1 cellular context compared by ENCODE assay signal in the genomic region with DNA sequence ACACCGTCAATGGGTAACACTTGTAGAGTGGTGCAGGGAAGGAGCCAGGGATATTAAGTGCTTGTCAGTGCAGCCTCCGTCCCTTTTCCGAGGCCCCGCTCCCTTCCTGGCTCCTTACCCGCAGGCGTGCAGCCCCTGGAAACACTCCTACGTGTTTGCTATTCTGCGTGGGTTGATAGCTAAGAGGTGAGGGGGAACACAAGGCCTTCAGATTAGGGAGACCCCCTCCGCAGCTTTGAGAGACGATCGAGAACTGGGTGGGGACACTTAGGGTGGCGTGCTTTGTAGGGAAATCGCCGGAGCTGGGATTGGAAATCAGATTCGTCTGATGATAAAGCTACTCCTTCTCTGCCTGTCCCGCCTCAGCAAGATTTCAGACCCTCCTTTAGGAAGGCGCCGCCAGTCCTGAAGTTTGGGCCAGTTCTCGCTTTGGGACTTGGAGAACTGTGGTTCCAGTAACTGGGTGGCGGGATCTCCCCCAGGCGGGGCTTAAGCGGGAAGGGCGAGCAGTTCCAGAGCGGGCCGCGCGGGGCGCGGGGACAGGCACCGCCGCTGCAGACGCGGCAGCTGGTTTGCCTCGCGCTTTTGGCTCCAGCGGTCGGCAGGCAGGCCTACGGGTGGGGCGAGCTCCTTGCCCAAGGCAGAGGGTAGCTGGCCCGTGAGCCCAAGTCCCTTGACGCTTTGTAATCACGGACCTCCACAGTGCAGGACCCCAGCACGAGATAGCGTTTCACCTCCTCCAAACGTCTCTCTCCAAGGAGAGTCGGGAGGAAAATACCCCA.
TF ChIP-seq lines count a peak whose summit lies in the region.

No MANE protein-coding gene starts in this region.

TF ChIP-seq in HepG2, 621 proteins besides CTCF, POLR2A, EP300 and RAD21 (continued from another document and continues in another):
- TF ChIP-seq, protein P1, sequence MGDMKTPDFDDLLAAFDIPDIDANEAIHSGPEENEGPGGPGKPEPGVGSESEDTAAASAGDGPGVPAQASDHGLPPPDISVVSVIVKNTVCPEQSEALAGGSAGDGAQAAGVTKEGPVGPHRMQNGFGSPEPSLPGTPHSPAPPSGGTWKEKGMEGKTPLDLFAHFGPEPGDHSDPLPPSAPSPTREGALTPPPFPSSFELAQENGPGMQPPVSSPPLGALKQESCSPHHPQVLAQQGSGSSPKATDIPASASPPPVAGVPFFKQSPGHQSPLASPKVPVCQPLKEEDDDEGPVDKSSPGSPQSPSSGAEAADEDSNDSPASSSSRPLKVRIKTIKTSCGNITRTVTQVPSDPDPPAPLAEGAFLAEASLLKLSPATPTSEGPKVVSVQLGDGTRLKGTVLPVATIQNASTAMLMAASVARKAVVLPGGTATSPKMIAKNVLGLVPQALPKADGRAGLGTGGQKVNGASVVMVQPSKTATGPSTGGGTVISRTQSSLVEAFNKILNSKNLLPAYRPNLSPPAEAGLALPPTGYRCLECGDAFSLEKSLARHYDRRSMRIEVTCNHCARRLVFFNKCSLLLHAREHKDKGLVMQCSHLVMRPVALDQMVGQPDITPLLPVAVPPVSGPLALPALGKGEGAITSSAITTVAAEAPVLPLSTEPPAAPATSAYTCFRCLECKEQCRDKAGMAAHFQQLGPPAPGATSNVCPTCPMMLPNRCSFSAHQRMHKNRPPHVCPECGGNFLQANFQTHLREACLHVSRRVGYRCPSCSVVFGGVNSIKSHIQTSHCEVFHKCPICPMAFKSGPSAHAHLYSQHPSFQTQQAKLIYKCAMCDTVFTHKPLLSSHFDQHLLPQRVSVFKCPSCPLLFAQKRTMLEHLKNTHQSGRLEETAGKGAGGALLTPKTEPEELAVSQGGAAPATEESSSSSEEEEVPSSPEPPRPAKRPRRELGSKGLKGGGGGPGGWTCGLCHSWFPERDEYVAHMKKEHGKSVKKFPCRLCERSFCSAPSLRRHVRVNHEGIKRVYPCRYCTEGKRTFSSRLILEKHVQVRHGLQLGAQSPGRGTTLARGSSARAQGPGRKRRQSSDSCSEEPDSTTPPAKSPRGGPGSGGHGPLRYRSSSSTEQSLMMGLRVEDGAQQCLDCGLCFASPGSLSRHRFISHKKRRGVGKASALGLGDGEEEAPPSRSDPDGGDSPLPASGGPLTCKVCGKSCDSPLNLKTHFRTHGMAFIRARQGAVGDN (CRISPR knock-in tag; IDR thresholded peaks at IDR 0.05), result peak; percentile 83
- TF ChIP-seq ZNF766 (CRISPR knock-in tag; IDR thresholded peaks at IDR 0.05; ENCODE audit: borderline replicate concordance) (0 out of 2 replicates have a peak, but pooled peaks have one; percentile 57), RELA (CRISPR knock-in tag; IDR thresholded peaks at IDR 0.05) (no peak), MIER2 (CRISPR knock-in tag; IDR thresholded peaks at IDR 0.05) (peak; percentile 80), ZNF781 (CRISPR knock-in tag; IDR thresholded peaks at IDR 0.05; ENCODE audit: borderline replicate concordance, not compliant biosample characterization) (no peak), NFKB2 (CRISPR knock-in tag; IDR thresholded peaks at IDR 0.05; ENCODE audit: borderline replicate concordance) (peak; percentile 68; the same call in 1 of the 2 replicates), ZKSCAN1 (IDR thresholded peaks at IDR 0.05; ENCODE audit: low read length) (peak; percentile 34; the same call in 1 of the 2 replicates), ZIK1 (CRISPR knock-in tag; IDR thresholded peaks at IDR 0.05; ENCODE audit: borderline replicate concordance, low read depth) (no peak), ZNF205 (CRISPR knock-in tag; IDR thresholded peaks at IDR 0.05) (no peak), GZF1 (CRISPR knock-in tag; IDR thresholded peaks at IDR 0.05) (no peak), ZNF333 (CRISPR knock-in tag; IDR thresholded peaks at IDR 0.05; ENCODE audit: borderline replicate concordance) (no peak), MBNL3 (CRISPR knock-in tag; conservative IDR thresholded peaks at IDR 0.05) (no peak), SMYD3 (CRISPR knock-in tag; IDR thresholded peaks at IDR 0.05) (no peak), FIP1L1 (IDR thresholded peaks at IDR 0.05; ENCODE audit: borderline replicate concordance, insufficient read depth, low read depth, low read length) (no peak), ZNF747 (CRISPR knock-in tag; IDR thresholded peaks at IDR 0.05; ENCODE audit: borderline replicate concordance) (no peak; the same call in 1 of the 2 replicates), MXI1 (IDR thresholded peaks at IDR 0.05; ENCODE audit: borderline replicate concordance, low read depth, low read length) (no peak), KLF9 (CRISPR knock-in tag; IDR thresholded peaks at IDR 0.05; ENCODE audit: low read depth) (no peak), PHF8 (CRISPR knock-in tag; IDR thresholded peaks at IDR 0.05) (no peak), ZNF713 (CRISPR knock-in tag; IDR thresholded peaks at IDR 0.05) (no peak), PCBP1 (IDR thresholded peaks at IDR 0.05; ENCODE audit: borderline replicate concordance, low read depth, low read length) (no peak), ZNF788 (CRISPR knock-in tag; IDR thresholded peaks at IDR 0.05; ENCODE audit: borderline replicate concordance) (peak; percentile 73; the same call in 1 of the 2 replicates), ZNF777 (CRISPR knock-in tag; IDR thresholded peaks at IDR 0.05) (no peak), JUND (CRISPR knock-in tag; IDR thresholded peaks at IDR 0.05) (no peak), NCOA2 (CRISPR knock-in tag; IDR thresholded peaks at IDR 0.05) (no peak), ZNF282 (IDR thresholded peaks at IDR 0.05; ENCODE audit: partially characterized antibody) (no peak), SNAI1 (CRISPR knock-in tag; IDR thresholded peaks at IDR 0.05; ENCODE audit: borderline replicate concordance) (no peak)
- TF ChIP-seq, protein P2, sequence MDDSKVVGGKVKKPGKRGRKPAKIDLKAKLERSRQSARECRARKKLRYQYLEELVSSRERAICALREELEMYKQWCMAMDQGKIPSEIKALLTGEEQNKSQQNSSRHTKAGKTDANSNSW (CRISPR knock-in tag; IDR thresholded peaks at IDR 0.05; ENCODE audit: borderline replicate concordance), result no peak
- TF ChIP-seq, protein P3, sequence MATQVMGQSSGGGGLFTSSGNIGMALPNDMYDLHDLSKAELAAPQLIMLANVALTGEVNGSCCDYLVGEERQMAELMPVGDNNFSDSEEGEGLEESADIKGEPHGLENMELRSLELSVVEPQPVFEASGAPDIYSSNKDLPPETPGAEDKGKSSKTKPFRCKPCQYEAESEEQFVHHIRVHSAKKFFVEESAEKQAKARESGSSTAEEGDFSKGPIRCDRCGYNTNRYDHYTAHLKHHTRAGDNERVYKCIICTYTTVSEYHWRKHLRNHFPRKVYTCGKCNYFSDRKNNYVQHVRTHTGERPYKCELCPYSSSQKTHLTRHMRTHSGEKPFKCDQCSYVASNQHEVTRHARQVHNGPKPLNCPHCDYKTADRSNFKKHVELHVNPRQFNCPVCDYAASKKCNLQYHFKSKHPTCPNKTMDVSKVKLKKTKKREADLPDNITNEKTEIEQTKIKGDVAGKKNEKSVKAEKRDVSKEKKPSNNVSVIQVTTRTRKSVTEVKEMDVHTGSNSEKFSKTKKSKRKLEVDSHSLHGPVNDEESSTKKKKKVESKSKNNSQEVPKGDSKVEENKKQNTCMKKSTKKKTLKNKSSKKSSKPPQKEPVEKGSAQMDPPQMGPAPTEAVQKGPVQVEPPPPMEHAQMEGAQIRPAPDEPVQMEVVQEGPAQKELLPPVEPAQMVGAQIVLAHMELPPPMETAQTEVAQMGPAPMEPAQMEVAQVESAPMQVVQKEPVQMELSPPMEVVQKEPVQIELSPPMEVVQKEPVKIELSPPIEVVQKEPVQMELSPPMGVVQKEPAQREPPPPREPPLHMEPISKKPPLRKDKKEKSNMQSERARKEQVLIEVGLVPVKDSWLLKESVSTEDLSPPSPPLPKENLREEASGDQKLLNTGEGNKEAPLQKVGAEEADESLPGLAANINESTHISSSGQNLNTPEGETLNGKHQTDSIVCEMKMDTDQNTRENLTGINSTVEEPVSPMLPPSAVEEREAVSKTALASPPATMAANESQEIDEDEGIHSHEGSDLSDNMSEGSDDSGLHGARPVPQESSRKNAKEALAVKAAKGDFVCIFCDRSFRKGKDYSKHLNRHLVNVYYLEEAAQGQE (IDR thresholded peaks at IDR 0.05; ENCODE audit: borderline replicate concordance in 1 of 2, low read depth in 1 of 2, low read length in 2 of 2), result peak; percentile 5 to 63; a peak in 2 of 4 replicates
- TF ChIP-seq, protein P4, sequence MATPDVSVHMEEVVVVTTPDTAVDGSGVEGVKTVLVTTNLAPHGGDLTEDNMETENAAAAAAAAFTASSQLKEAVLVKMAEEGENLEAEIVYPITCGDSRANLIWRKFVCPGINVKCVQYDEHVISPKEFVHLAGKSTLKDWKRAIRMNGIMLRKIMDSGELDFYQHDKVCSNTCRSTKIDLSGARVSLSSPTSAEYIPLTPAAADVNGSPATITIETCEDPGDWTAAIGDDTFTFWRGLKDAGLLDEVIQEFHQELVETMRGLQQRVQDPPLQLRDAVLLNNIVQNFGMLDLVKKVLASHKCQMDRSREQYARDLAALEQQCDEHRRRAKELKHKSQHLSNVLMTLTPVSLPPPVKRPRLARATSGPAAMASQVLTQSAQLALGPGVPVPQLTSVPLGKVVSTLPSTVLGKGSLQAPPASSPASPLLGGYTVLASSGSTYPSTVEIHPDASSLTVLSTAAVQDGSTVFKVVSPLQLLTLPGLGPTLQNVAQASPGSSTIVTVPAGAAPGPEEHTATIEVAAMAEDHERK (CRISPR knock-in tag; IDR thresholded peaks at IDR 0.05; ENCODE audit: low read depth), result no peak
- TF ChIP-seq, protein P5, sequence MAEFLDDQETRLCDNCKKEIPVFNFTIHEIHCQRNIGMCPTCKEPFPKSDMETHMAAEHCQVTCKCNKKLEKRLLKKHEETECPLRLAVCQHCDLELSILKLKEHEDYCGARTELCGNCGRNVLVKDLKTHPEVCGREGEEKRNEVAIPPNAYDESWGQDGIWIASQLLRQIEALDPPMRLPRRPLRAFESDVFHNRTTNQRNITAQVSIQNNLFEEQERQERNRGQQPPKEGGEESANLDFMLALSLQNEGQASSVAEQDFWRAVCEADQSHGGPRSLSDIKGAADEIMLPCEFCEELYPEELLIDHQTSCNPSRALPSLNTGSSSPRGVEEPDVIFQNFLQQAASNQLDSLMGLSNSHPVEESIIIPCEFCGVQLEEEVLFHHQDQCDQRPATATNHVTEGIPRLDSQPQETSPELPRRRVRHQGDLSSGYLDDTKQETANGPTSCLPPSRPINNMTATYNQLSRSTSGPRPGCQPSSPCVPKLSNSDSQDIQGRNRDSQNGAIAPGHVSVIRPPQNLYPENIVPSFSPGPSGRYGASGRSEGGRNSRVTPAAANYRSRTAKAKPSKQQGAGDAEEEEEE (CRISPR knock-in tag; IDR thresholded peaks at IDR 0.05; ENCODE audit: borderline replicate concordance), result no peak
- TF ChIP-seq, protein P6, sequence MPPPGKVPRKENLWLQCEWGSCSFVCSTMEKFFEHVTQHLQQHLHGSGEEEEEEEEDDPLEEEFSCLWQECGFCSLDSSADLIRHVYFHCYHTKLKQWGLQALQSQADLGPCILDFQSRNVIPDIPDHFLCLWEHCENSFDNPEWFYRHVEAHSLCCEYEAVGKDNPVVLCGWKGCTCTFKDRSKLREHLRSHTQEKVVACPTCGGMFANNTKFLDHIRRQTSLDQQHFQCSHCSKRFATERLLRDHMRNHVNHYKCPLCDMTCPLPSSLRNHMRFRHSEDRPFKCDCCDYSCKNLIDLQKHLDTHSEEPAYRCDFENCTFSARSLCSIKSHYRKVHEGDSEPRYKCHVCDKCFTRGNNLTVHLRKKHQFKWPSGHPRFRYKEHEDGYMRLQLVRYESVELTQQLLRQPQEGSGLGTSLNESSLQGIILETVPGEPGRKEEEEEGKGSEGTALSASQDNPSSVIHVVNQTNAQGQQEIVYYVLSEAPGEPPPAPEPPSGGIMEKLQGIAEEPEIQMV (CRISPR knock-in tag; IDR thresholded peaks at IDR 0.05; ENCODE audit: low read depth), result no peak
- TF ChIP-seq, protein P7, sequence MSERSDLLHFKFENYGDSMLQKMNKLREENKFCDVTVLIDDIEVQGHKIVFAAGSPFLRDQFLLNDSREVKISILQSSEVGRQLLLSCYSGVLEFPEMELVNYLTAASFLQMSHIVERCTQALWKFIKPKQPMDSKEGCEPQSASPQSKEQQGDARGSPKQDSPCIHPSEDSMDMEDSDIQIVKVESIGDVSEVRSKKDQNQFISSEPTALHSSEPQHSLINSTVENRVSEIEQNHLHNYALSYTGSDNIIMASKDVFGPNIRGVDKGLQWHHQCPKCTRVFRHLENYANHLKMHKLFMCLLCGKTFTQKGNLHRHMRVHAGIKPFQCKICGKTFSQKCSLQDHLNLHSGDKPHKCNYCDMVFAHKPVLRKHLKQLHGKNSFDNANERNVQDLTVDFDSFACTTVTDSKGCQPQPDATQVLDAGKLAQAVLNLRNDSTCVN (CRISPR knock-in tag; IDR thresholded peaks at IDR 0.05; ENCODE audit: borderline replicate concordance), result no peak
- TF ChIP-seq, protein P8, sequence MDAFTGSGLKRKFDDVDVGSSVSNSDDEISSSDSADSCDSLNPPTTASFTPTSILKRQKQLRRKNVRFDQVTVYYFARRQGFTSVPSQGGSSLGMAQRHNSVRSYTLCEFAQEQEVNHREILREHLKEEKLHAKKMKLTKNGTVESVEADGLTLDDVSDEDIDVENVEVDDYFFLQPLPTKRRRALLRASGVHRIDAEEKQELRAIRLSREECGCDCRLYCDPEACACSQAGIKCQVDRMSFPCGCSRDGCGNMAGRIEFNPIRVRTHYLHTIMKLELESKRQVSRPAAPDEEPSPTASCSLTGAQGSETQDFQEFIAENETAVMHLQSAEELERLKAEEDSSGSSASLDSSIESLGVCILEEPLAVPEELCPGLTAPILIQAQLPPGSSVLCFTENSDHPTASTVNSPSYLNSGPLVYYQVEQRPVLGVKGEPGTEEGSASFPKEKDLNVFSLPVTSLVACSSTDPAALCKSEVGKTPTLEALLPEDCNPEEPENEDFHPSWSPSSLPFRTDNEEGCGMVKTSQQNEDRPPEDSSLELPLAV (CRISPR knock-in tag; conservative IDR thresholded peaks at IDR 0.05; ENCODE audit: low read depth), result no peak
- TF ChIP-seq, protein P9, sequence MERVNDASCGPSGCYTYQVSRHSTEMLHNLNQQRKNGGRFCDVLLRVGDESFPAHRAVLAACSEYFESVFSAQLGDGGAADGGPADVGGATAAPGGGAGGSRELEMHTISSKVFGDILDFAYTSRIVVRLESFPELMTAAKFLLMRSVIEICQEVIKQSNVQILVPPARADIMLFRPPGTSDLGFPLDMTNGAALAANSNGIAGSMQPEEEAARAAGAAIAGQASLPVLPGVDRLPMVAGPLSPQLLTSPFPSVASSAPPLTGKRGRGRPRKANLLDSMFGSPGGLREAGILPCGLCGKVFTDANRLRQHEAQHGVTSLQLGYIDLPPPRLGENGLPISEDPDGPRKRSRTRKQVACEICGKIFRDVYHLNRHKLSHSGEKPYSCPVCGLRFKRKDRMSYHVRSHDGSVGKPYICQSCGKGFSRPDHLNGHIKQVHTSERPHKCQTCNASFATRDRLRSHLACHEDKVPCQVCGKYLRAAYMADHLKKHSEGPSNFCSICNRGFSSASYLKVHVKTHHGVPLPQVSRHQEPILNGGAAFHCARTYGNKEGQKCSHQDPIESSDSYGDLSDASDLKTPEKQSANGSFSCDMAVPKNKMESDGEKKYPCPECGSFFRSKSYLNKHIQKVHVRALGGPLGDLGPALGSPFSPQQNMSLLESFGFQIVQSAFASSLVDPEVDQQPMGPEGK (CRISPR knock-in tag; IDR thresholded peaks at IDR 0.05), result peak; percentile 66; the same call in 1 of the 2 replicates
- TF ChIP-seq, protein P10, sequence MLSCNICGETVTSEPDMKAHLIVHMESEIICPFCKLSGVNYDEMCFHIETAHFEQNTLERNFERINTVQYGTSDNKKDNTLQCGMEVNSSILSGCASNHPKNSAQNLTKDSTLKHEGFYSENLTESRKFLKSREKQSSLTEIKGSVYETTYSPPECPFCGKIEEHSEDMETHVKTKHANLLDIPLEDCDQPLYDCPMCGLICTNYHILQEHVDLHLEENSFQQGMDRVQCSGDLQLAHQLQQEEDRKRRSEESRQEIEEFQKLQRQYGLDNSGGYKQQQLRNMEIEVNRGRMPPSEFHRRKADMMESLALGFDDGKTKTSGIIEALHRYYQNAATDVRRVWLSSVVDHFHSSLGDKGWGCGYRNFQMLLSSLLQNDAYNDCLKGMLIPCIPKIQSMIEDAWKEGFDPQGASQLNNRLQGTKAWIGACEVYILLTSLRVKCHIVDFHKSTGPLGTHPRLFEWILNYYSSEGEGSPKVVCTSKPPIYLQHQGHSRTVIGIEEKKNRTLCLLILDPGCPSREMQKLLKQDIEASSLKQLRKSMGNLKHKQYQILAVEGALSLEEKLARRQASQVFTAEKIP (CRISPR knock-in tag; IDR thresholded peaks at IDR 0.05; ENCODE audit: borderline replicate concordance), result no peak
